ENCODE assay signal across 12 cellular contexts in the genomic region with DNA sequence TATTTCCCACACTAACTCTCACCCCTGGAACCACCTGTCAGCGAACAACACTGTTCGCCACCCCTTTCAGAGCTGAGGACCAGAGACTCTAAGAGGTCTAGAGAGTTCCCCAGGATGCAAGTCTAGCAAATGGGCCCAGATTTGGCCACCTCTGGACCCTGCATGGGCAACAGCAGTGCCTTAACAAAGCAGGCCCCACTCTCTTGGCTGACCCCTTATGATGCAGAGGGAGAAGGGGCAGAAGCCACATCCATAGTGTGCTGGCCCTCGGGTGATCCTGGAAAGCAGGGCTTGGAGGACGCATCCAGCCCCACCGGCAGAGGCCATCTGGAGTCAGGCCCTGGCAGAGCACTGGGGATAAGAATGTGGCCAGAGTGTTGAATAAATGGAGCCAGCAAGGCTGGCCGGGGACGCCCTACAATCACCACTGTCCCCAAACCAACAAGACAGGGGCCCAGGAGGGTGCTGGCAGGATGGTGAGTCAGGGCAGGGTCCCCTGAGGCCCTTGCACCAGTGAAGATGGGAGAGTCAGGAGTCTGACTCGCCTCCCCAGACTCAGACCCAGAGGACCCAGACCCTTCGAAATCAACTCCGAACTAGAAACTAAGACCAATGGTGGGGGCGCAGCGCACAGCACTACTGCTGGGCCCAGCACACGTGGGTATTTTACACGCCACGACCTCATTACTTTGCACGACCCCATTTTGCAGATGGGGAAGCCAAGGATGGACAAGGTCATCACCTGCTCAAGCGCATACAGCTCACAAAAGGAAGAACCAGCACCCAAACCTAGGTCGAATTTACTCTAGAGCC. TPM values are rescaled to one million over a fixed set of nuclear protein-coding genes. Genes with fewer than 3 reads are reported as not detected.
DNase-seq lines count a peak whose midpoint lies in the region; ATAC-seq and TF ChIP-seq lines count a peak whose summit lies in the region.
"Had no signal": no experiment of that assay in that cellular context is flagged by ENCODE, and none has a peak within 500 bp of the region (broad histone marks: within the 10 kb centered on the region; RNA-seq: fewer than 3 reads in every experiment).

No MANE protein-coding gene starts in this region.

- ATAC-seq in HG03097 (IDR thresholded peaks at IDR 0.05; ENCODE audit: low FRiP score, unreplicated experiment) (no peak), GM19455 (IDR thresholded peaks at IDR 0.05; ENCODE audit: unreplicated experiment) (no peak), GM18909 (IDR thresholded peaks at IDR 0.05; ENCODE audit: poor library complexity, unreplicated experiment) (no peak)
- ATAC-seq: CD8-positive, alpha-beta T cell had no signal

- no peaks in the 10 kb centered on the region for H3K27me3 ChIP-seq in uterus

- H3K9me3 Mint-ChIP-seq in activated naive CD4-positive, alpha-beta T cell treated with anti-CD3 and anti-CD28 coated beads, Interleukin-2, amount 50 U/mL, for 24 hours: no peaks in the 10 kb centered on the region
- no peaks in the 10 kb centered on the region for H3K9me3 Mint-ChIP-seq in mesothelial cell of epicardium
- H3K9me3 Mint-ChIP-seq: CD8-positive, alpha-beta T cell had no signal

- no peaks in the 10 kb centered on the region for H3K9me3 ChIP-seq in uterus

- no peak overlapping the region for H3K4me3 ChIP-seq in uterus

- H3K27me3 Mint-ChIP-seq in activated naive CD4-positive, alpha-beta T cell treated with anti-CD3 and anti-CD28 coated beads, Interleukin-2, amount 50 U/mL, for 24 hours: no peaks in the 10 kb centered on the region
- H3K27me3 Mint-ChIP-seq in mesothelial cell of epicardium (ENCODE audit: low read depth): no peaks in the 10 kb centered on the region

- H3K36me3 Mint-ChIP-seq in activated naive CD4-positive, alpha-beta T cell treated with anti-CD3 and anti-CD28 coated beads, Interleukin-2, amount 50 U/mL, for 24 hours: no peaks in the 10 kb centered on the region
- H3K36me3 Mint-ChIP-seq in mesothelial cell of epicardium: peaks cover 10% of the 10 kb centered on the region

- H3K27ac ChIP-seq in caudate nucleus (ENCODE audit: low read depth, low read length) (peak overlapping the region; percentile 67), uterus (peak overlapping the region; percentile 66 to 98)

- no peak for TF ChIP-seq POLR2A in uterus (IDR thresholded peaks at IDR 0.05)

- no peak overlapping the region for H3K4me3 Mint-ChIP-seq in activated naive CD4-positive, alpha-beta T cell treated with anti-CD3 and anti-CD28 coated beads, Interleukin-2, amount 50 U/mL, for 24 hours
- no peak overlapping the region for H3K4me3 Mint-ChIP-seq in mesothelial cell of epicardium
- H3K4me3 Mint-ChIP-seq: CD8-positive, alpha-beta T cell had no signal

- no peak for TF ChIP-seq CTCF in mesothelial cell of epicardium (IDR thresholded peaks at IDR 0.05; ENCODE audit: unreplicated experiment)
- TF ChIP-seq CTCF in uterus (IDR thresholded peaks at IDR 0.05): no peak

- intact Hi-C loops in uterus (cut with DNase I; ENCODE audit: low total_unique reads): no loop called here

- H3K27ac Mint-ChIP-seq in activated naive CD4-positive, alpha-beta T cell treated with anti-CD3 and anti-CD28 coated beads, Interleukin-2, amount 50 U/mL, for 24 hours: peak overlapping the region; percentile 84
- H3K27ac Mint-ChIP-seq in mesothelial cell of epicardium: peak overlapping the region; percentile 39

- no peak for DNase-seq in activated naive CD4-positive, alpha-beta T cell (lab: John Stamatoyannopoulos, UW)
- peak in 1 of 61 donors; percentile 21 for DNase-seq in caudate nucleus (lab: John Stamatoyannopoulos, UW)
- DNase-seq in mesothelial cell of epicardium (ENCODE audit: low spot score in 2 of 2, unreplicated experiment in 2 of 2): no peak
- DNase-seq in uterus: peak in 1 of 2 donors; percentile 39
- DNase-seq: activated CD4-positive, alpha-beta T cell treated with anti-CD3 and anti-CD28 coated beads for 1 hour; CD8-positive, alpha-beta T cell; occipital lobe; stimulated activated naive CD4-positive, alpha-beta T cell had no signal

- H3K36me3 ChIP-seq in uterus: no peaks in the 10 kb centered on the region

- H3K4me1 ChIP-seq in uterus: peaks cover 11 to 32% of the 10 kb centered on the region in 2 donors

- H3K4me1 Mint-ChIP-seq in activated naive CD4-positive, alpha-beta T cell treated with anti-CD3 and anti-CD28 coated beads, Interleukin-2, amount 50 U/mL, for 24 hours: peaks cover 65% of the 10 kb centered on the region
- H3K4me1 Mint-ChIP-seq in mesothelial cell of epicardium: peaks cover 51% of the 10 kb centered on the region

RNA-seq across cellular contexts. Expression of a gene that starts 6.5 kb away (rescaled TPM):
- 261 to 264 TPM (median 261 TPM) in 3 replicates for total RNA-seq in mesothelial cell of epicardium
- 100 to 1,000 TPM in 2 of 4 donors, 10 to 100 TPM in 2; 22.1 to 171 (median 100) TPM for total RNA-seq in uterus

RNA-seq across cellular contexts. Expression of a gene that starts 37.9 kb away (rescaled TPM):
- total RNA-seq in mesothelial cell of epicardium (61.4 to 64.0 TPM (median 62.8 TPM) in 3 replicates), uterus (10 to 100 TPM; 31.7 to 70.4 (median 50.7) TPM)
